In genomic region chr15:67174864-67175573, GRCh38 we compare ENCODE assay signal across 7 cellular contexts.
DNase-seq lines count a peak whose midpoint lies in the region; ATAC-seq and TF ChIP-seq lines count a peak whose summit lies in the region.

No MANE protein-coding gene starts in this region.

- no peak for TF ChIP-seq CTCF in gastroesophageal sphincter (IDR thresholded peaks at IDR 0.05)

- H3K27ac Mint-ChIP-seq in T-helper 17 cell: peak overlapping the region; percentile 95

- peaks cover 55% of the 10 kb centered on the region for H3K4me1 Mint-ChIP-seq in T-helper 17 cell

- H3K36me3 ChIP-seq in gastroesophageal sphincter: peaks cover 0 to 38% of the 10 kb centered on the region in 2 donors

- no peak overlapping the region for H3K4me3 ChIP-seq in gastroesophageal sphincter

- H3K27ac ChIP-seq in gastroesophageal sphincter: peak overlapping the region in 3 of 4 donors; percentile 79 to 84 (median 82)

- peaks cover 0 to 56% (median 37%) of the 10 kb centered on the region in 3 donors for H3K4me1 ChIP-seq in gastroesophageal sphincter

- H3K9me3 ChIP-seq in T-helper 17 cell (ENCODE audit: control insufficient read depth, low read length, poor library complexity, severe bottlenecking) (no peaks in the 10 kb centered on the region), gastroesophageal sphincter (no peaks in the 10 kb centered on the region)

- H3K27me3 Mint-ChIP-seq in T-helper 17 cell: no peaks in the 10 kb centered on the region

- no peaks in the 10 kb centered on the region for H3K27me3 ChIP-seq in gastroesophageal sphincter

- no peak overlapping the region for H3K4me3 Mint-ChIP-seq in T-helper 17 cell

- no peak for TF ChIP-seq EP300 in gastroesophageal sphincter (IDR thresholded peaks at IDR 0.05)

- DNase-seq in T-helper 17 cell (no peak), NCI-H345 (lab: John Stamatoyannopoulos, UW) (no peak), amniotic stem cell (lab: John Stamatoyannopoulos, UW) (no peak)
- DNase-seq in stimulated activated CD4-positive, alpha-beta T cell treated with anti-CD3 and anti-CD28 coated beads, Interleukin-4, amount 100 ng/mL, for 24 hours: peak; percentile 45

- ATAC-seq in HG02610 (IDR thresholded peaks at IDR 0.05; ENCODE audit: unreplicated experiment) (peak; percentile 56), T-helper 17 cell (peak; percentile 14), gastroesophageal sphincter (no peak), GM18867 (IDR thresholded peaks at IDR 0.05; ENCODE audit: unreplicated experiment) (no peak)

- TF ChIP-seq POLR2A in gastroesophageal sphincter (IDR thresholded peaks at IDR 0.05): no peak

- whole genome bisulfite sequencing in gastroesophageal sphincter (ENCODE audit: low coverage in 1 of 2), 2 donors: 82 to 89% methylated on average over 4 of the region's 9 CpGs

- peaks cover 17% of the 10 kb centered on the region for H3K36me3 Mint-ChIP-seq in T-helper 17 cell (ENCODE audit: low read depth)

Comparison
In these comparisons a context has a peak if more than half of its experiments do, and no peak if none do; other contexts are left out.
1. ATAC-seq: peak in HG02610 (single experiment) and T-helper 17 cell (single experiment); none in gastroesophageal sphincter (single experiment) and GM18867 (single experiment).